In the genomic region with DNA sequence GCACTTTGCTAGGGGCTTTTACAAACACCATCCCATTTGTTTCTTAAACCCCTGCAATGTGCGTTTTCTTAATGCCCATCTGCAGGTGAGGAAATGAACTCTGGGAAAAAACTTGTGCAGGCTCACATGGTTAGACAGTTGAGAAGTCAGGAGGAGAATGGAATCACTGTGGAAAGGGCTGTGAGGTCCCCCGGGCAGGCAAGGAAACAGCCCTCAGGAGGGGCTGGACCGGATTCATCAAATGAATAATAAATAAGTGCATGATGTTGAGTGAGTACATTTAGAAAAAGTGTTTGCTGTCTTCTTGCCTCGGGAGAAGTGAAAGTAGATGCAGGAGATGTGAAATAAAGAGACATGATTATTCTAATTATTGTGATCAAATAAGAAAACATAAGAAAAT, we compare ENCODE assay signal across 18 cellular contexts.
DNase-seq lines count a peak whose midpoint lies in the region; ATAC-seq and TF ChIP-seq lines count a peak whose summit lies in the region.
"Had no signal": no experiment of that assay in that cellular context is flagged by ENCODE, and none has a peak within 500 bp of the region (broad histone marks: within the 10 kb centered on the region; RNA-seq: fewer than 3 reads in every experiment).

No MANE protein-coding gene starts in this region.

- DNase-seq in activated naive CD4-positive, alpha-beta T cell treated with anti-CD3 and anti-CD28 coated beads, Interleukin-2, amount 50 U/mL, for 72 hours (ENCODE audit: low spot score in 2 of 2): no peak
- DNase-seq in activated naive CD4-positive, alpha-beta T cell (lab: John Stamatoyannopoulos, UW): no peak
- no peak for DNase-seq in chondrocyte (ENCODE audit: low spot score)
- no peak for DNase-seq in mesothelial cell of epicardium (ENCODE audit: low spot score in 2 of 2, unreplicated experiment in 2 of 2)
- DNase-seq in NCI-H2196 (lab: John Stamatoyannopoulos, UW; ENCODE audit: unreplicated experiment): no peak
- no peak for DNase-seq in activated T-cell treated with anti-CD3 and anti-CD28 coated beads for 4 hours
- DNase-seq in cortex of kidney (lab: John Stamatoyannopoulos, UW): no peak
- DNase-seq: CD4-positive, CD25-positive, alpha-beta regulatory T cell; CD8-positive, alpha-beta T cell; DMS 273 treated with DMSO at 0.1 percent for 48 hours; DMS79; EL; GDM1; H9 had no signal

- peaks cover 0 to 4% of the 10 kb centered on the region in 2 donors for H3K36me3 Mint-ChIP-seq in activated naive CD4-positive, alpha-beta T cell treated with anti-CD3 and anti-CD28 coated beads, Interleukin-2, amount 50 U/mL, for 72 hours
- H3K36me3 Mint-ChIP-seq in chondrocyte (ENCODE audit: low read depth): peaks cover 62% of the 10 kb centered on the region
- H3K36me3 Mint-ChIP-seq in mesothelial cell of epicardium: peaks cover 48% of the 10 kb centered on the region

- TF ChIP-seq CTCF in chondrocyte (IDR thresholded peaks at IDR 0.05) (no peak), mesothelial cell of epicardium (IDR thresholded peaks at IDR 0.05; ENCODE audit: unreplicated experiment) (no peak)

- peak overlapping the region; percentile 9 to 41 for H3K27ac Mint-ChIP-seq in activated naive CD4-positive, alpha-beta T cell treated with anti-CD3 and anti-CD28 coated beads, Interleukin-2, amount 50 U/mL, for 72 hours
- H3K27ac Mint-ChIP-seq in chondrocyte (ENCODE audit: unreplicated experiment): peak overlapping the region; percentile 8
- peak overlapping the region; percentile 57 for H3K27ac Mint-ChIP-seq in mesothelial cell of epicardium
- H3K27ac Mint-ChIP-seq: B cell; CD4-positive, CD25-positive, alpha-beta regulatory T cell; CD8-positive, alpha-beta T cell; H9 had no signal

- ATAC-seq in activated naive CD4-positive, alpha-beta T cell treated with anti-CD3 and anti-CD28 coated beads, Interleukin-2, amount 50 U/mL, for 72 hours: no peak
- ATAC-seq: CD8-positive, alpha-beta T cell; GM12878; GM23338; HCT116 had no signal

- no peaks in the 10 kb centered on the region for H3K9me3 Mint-ChIP-seq in activated naive CD4-positive, alpha-beta T cell treated with anti-CD3 and anti-CD28 coated beads, Interleukin-2, amount 50 U/mL, for 72 hours
- H3K9me3 Mint-ChIP-seq in chondrocyte (ENCODE audit: low read depth) (no peaks in the 10 kb centered on the region), mesothelial cell of epicardium (no peaks in the 10 kb centered on the region)
- H3K9me3 Mint-ChIP-seq: CD8-positive, alpha-beta T cell; GM23338; H9 had no signal

- no peaks in the 10 kb centered on the region for H3K27me3 Mint-ChIP-seq in chondrocyte (ENCODE audit: low read depth)
- no peaks in the 10 kb centered on the region for H3K27me3 Mint-ChIP-seq in mesothelial cell of epicardium (ENCODE audit: low read depth)
- H3K27me3 Mint-ChIP-seq: B cell; CD4-positive, CD25-positive, alpha-beta regulatory T cell had no signal

- peaks cover 24% of the 10 kb centered on the region for H3K4me1 Mint-ChIP-seq in chondrocyte (ENCODE audit: low read depth)
- H3K4me1 Mint-ChIP-seq in mesothelial cell of epicardium: peaks cover 22% of the 10 kb centered on the region
- H3K4me1 Mint-ChIP-seq: B cell, GM23338 had no signal

- H3K4me3 Mint-ChIP-seq in chondrocyte (ENCODE audit: unreplicated experiment): no peak overlapping the region
- H3K4me3 Mint-ChIP-seq in mesothelial cell of epicardium: no peak overlapping the region
- H3K4me3 Mint-ChIP-seq: B cell; CD4-positive, CD25-positive, alpha-beta regulatory T cell; CD8-positive, alpha-beta T cell; GM23338; H9 had no signal
